Comparison of ENCODE assay signal across 1 cellular context in the genomic region with DNA sequence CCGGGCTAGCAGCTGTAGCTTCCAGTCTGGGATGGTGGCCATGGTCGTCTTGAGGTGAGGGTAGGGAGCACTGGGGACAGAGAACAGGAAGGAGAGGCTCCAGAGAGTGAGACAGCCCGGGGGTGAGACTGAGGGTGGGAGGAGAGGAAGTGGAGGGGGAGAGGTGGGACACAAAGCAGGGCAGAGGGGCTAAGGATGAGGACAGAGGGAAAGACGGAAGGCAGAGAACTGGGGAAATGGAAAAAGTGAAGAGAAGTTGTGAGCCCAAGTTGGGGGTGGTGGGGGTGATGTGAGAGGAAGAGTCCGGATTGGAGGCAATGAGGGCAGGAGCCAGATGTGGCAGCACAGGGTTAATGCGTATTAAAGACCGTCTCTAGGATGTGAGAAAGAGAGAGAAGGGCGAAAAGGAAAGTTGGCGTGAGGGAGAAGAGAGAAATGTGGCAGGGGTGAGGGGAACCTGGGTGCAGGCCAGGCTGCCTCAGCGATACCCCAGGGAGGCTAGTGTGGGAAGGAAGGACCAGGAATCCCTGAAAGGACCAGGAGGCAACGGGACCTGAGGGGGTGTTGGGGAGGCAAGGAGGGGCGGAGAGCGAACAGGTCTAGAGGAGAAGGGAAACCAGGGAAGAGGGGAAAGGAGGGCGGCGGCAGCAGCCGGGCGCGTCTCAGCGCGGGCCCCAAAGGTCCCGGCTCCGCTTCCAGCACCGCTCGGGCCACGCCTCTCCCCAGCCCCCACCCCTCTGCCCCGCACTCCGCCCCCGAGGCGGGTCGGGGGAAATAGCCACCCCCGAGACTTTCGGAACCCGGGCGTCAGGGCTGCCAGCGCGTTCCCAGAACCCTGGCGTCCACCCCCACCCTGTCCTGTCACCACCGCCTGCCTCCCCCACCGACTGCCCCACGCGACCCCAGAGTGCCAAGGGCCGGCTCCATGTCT.
TF ChIP-seq lines count a peak whose summit lies in the region.

A gene with protein sequence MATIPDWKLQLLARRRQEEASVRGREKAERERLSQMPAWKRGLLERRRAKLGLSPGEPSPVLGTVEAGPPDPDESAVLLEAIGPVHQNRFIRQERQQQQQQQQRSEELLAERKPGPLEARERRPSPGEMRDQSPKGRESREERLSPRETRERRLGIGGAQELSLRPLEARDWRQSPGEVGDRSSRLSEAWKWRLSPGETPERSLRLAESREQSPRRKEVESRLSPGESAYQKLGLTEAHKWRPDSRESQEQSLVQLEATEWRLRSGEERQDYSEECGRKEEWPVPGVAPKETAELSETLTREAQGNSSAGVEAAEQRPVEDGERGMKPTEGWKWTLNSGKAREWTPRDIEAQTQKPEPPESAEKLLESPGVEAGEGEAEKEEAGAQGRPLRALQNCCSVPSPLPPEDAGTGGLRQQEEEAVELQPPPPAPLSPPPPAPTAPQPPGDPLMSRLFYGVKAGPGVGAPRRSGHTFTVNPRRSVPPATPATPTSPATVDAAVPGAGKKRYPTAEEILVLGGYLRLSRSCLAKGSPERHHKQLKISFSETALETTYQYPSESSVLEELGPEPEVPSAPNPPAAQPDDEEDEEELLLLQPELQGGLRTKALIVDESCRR (minus strand): TSS at position 669 of the 931 bp plus-strand sequence. CDS start 627 bp downstream, at position 42.

TF ChIP-seq in K562, 482 proteins besides CTCF, POLR2A, EP300 and RAD21 (continued from another document and continues in another):
- no peak for TF ChIP-seq ZNF318 (IDR thresholded peaks at IDR 0.05; ENCODE audit: borderline replicate concordance in 1 of 2, low read depth in 1 of 2)
- no peak for TF ChIP-seq RBFOX2 (IDR thresholded peaks at IDR 0.05; ENCODE audit: low read depth, low read length)
- TF ChIP-seq KLF1 (tag; IDR thresholded peaks at IDR 0.05) = no peak
- no peak for TF ChIP-seq MEF2A (IDR thresholded peaks at IDR 0.05; ENCODE audit: control insufficient read depth, low read depth, low read length)
- no peak for TF ChIP-seq TARDBP (IDR thresholded peaks at IDR 0.05)
- no peak for TF ChIP-seq ZBTB9 (CRISPR knock-in tag; IDR thresholded peaks at IDR 0.05)
- no peak for TF ChIP-seq STAT5B (CRISPR knock-in tag; IDR thresholded peaks at IDR 0.05)
- TF ChIP-seq C11orf30 (IDR thresholded peaks at IDR 0.05; ENCODE audit: low read depth) = no peak
- no peak for TF ChIP-seq ZNF174 (CRISPR knock-in tag; IDR thresholded peaks at IDR 0.05)
- TF ChIP-seq SNIP1 (IDR thresholded peaks at IDR 0.05; ENCODE audit: low read depth) = no peak
- no peak for TF ChIP-seq GATAD2B (IDR thresholded peaks at IDR 0.05; ENCODE audit: borderline replicate concordance)
- TF ChIP-seq ESRRB (CRISPR knock-in tag; IDR thresholded peaks at IDR 0.05; ENCODE audit: borderline replicate concordance) = no peak
- TF ChIP-seq HDAC1 (IDR thresholded peaks at IDR 0.05) = peak in 1 of 2 experiments; percentile 78; a peak in 1 of 4 replicates
- TF ChIP-seq KLF13 (tag; IDR thresholded peaks at IDR 0.05; ENCODE audit: borderline replicate concordance, low read depth) = no peak
- peak; percentile 53 for TF ChIP-seq ELF4 (CRISPR knock-in tag; IDR thresholded peaks at IDR 0.05)
- no peak for TF ChIP-seq ZNF165 (CRISPR knock-in tag; IDR thresholded peaks at IDR 0.05; ENCODE audit: borderline replicate concordance)
- no peak for TF ChIP-seq KDM1A (IDR thresholded peaks at IDR 0.05)
- no peak for TF ChIP-seq RNF2 (IDR thresholded peaks at IDR 0.05)
- TF ChIP-seq EGR1 (conservative IDR thresholded peaks at IDR 0.05) = no peak
- no peak for TF ChIP-seq TAL1 (IDR thresholded peaks at IDR 0.05)
- TF ChIP-seq TSC22D4 (tag; IDR thresholded peaks at IDR 0.05) = peak; percentile 74; the same call in 1 of the 2 replicates
- TF ChIP-seq DNMT1 (IDR thresholded peaks at IDR 0.05) = 0 out of 2 replicates have a peak, but pooled peaks have one; percentile 73
- TF ChIP-seq ZNF143 (CRISPR knock-in tag; IDR thresholded peaks at IDR 0.05) = no peak
- TF ChIP-seq SP1 (CRISPR knock-in tag; IDR thresholded peaks at IDR 0.05) = no peak; the same call in 1 of the 2 replicates
- no peak for TF ChIP-seq IRF2 (CRISPR knock-in tag; IDR thresholded peaks at IDR 0.05)
- no peak for TF ChIP-seq LEF1 (IDR thresholded peaks at IDR 0.05)
- TF ChIP-seq CREM (IDR thresholded peaks at IDR 0.05; ENCODE audit: low read depth) = no peak
- TF ChIP-seq HNRNPK (IDR thresholded peaks at IDR 0.05; ENCODE audit: low read depth, low read length, poor library complexity, severe bottlenecking) = no peak
- TF ChIP-seq, protein P1, sequence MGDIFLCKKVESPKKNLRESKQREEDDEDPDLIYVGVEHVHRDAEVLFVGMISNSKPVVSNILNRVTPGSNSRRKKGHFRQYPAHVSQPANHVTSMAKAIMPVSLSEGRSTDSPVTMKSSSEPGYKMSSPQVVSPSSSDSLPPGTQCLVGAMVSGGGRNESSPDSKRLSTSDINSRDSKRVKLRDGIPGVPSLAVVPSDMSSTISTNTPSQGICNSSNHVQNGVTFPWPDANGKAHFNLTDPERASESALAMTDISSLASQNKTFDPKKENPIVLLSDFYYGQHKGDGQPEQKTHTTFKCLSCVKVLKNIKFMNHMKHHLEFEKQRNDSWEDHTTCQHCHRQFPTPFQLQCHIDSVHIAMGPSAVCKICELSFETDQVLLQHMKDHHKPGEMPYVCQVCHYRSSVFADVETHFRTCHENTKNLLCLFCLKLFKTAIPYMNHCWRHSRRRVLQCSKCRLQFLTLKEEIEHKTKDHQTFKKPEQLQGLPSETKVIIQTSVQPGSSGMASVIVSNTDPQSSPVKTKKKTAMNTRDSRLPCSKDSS (IDR thresholded peaks at IDR 0.05; ENCODE audit: low read depth, partially characterized antibody) = peak; percentile 63
- no peak for TF ChIP-seq SP2 (IDR thresholded peaks at IDR 0.05; ENCODE audit: extremely low read depth, low read depth, low read length, poor library complexity, severe bottlenecking)
- TF ChIP-seq, protein P2, sequence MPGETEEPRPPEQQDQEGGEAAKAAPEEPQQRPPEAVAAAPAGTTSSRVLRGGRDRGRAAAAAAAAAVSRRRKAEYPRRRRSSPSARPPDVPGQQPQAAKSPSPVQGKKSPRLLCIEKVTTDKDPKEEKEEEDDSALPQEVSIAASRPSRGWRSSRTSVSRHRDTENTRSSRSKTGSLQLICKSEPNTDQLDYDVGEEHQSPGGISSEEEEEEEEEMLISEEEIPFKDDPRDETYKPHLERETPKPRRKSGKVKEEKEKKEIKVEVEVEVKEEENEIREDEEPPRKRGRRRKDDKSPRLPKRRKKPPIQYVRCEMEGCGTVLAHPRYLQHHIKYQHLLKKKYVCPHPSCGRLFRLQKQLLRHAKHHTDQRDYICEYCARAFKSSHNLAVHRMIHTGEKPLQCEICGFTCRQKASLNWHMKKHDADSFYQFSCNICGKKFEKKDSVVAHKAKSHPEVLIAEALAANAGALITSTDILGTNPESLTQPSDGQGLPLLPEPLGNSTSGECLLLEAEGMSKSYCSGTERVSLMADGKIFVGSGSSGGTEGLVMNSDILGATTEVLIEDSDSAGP (CRISPR knock-in tag; IDR thresholded peaks at IDR 0.05) = no peak
- no peak for TF ChIP-seq PURB (CRISPR knock-in tag; IDR thresholded peaks at IDR 0.05; ENCODE audit: low read depth)
- no peak for TF ChIP-seq DMBX1 (CRISPR knock-in tag; IDR thresholded peaks at IDR 0.05; ENCODE audit: borderline replicate concordance)
- no peak for TF ChIP-seq ATF7 (IDR thresholded peaks at IDR 0.05)
- no peak for TF ChIP-seq CTBP1 (IDR thresholded peaks at IDR 0.05; ENCODE audit: borderline replicate concordance)
- no peak for TF ChIP-seq ETV6 (IDR thresholded peaks at IDR 0.05; ENCODE audit: borderline replicate concordance in 1 of 2, low read depth in 2 of 2, low read length in 1 of 2)
- no peak for TF ChIP-seq ETV6 (CRISPR knock-in tag; IDR thresholded peaks at IDR 0.05; ENCODE audit: borderline replicate concordance)
- no peak for TF ChIP-seq ZNF23 (CRISPR knock-in tag; IDR thresholded peaks at IDR 0.05)
- TF ChIP-seq, protein P3, sequence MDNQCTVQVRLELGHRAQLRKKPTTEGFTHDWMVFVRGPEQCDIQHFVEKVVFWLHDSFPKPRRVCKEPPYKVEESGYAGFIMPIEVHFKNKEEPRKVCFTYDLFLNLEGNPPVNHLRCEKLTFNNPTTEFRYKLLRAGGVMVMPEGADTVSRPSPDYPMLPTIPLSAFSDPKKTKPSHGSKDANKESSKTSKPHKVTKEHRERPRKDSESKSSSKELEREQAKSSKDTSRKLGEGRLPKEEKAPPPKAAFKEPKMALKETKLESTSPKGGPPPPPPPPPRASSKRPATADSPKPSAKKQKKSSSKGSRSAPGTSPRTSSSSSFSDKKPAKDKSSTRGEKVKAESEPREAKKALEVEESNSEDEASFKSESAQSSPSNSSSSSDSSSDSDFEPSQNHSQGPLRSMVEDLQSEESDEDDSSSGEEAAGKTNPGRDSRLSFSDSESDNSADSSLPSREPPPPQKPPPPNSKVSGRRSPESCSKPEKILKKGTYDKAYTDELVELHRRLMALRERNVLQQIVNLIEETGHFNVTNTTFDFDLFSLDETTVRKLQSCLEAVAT (IDR thresholded peaks at IDR 0.05) = peak; percentile 82 to 90
- no peak for TF ChIP-seq IFI16 (CRISPR knock-in tag; IDR thresholded peaks at IDR 0.05)
- no peak for TF ChIP-seq SMAD1 (IDR thresholded peaks at IDR 0.05; ENCODE audit: low read depth, low read length, partially characterized antibody)
- TF ChIP-seq MTA3 (IDR thresholded peaks at IDR 0.05; ENCODE audit: borderline replicate concordance) = no peak; the same call in 1 of the 2 replicates
- TF ChIP-seq E2F6 (IDR thresholded peaks at IDR 0.05; ENCODE audit: borderline replicate concordance in 1 of 2, extremely low read depth in 1 of 2, insufficient read depth in 1 of 2, insufficient read length in 1 of 2, low read depth in 1 of 2, low read length in 1 of 2, poor library complexity in 1 of 2, severe bottlenecking in 1 of 2) = peak in 1 of 2 experiments; percentile 15
- no peak for TF ChIP-seq ERF (CRISPR knock-in tag; IDR thresholded peaks at IDR 0.05)
